18 cellular contexts compared by ENCODE assay signal in the genomic region with DNA sequence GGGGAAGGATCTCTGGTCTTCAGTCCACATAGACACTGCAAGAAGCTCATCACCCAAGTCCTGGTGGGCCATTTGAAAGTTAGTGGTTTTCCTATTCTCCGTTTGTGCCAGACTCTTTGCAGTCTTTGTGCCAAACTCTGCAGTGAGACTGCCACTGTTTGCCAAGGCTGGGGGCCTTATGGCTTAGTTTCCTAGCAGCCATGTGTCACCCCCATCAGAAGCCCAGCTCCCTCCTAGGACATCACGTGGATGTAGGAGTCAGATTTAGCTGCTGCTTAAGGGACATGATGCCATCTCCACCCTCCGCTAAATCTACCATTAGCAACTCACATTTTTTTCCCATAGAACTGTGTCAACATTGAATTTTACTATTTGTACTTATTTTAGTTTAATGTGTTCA.
DNase-seq lines count a peak whose midpoint lies in the region; TF ChIP-seq lines count a peak whose summit lies in the region.
"Had no signal": no experiment of that assay in that cellular context is flagged by ENCODE, and none has a peak within 500 bp of the region (broad histone marks: within the 10 kb centered on the region; RNA-seq: fewer than 3 reads in every experiment).

No MANE protein-coding gene starts in this region.

- peak overlapping the region in 13 of 59 donors; percentile 3 to 83 (median 37) for H3K27ac ChIP-seq in dorsolateral prefrontal cortex
- H3K27ac ChIP-seq: BLaER1, KMS-11, RWPE1 had no signal

- peaks cover 0 to 5% (median 0%) of the 10 kb centered on the region in 45 donors for H3K27me3 ChIP-seq in dorsolateral prefrontal cortex
- H3K27me3 ChIP-seq: BLaER1 had no signal

- DNase-seq in Ammon's horn (ENCODE audit: low spot score) (peak; percentile 41), NCI-H446 treated with DMSO at 0.1 percent for 48 hours (lab: John Stamatoyannopoulos, UW) (peak; percentile 82), dorsolateral prefrontal cortex (peak in 7 of 10 donors; percentile 16 to 66 (median 41)), occipital lobe (lab: John Stamatoyannopoulos, UW) (peak; percentile 40), NCI-H187 (lab: John Stamatoyannopoulos, UW) (no peak), NCI-H1417 (lab: John Stamatoyannopoulos, UW) (no peak), HUDEP-2 (lab: John Stamatoyannopoulos, UW; ENCODE audit: unreplicated experiment in 76 of 76) (no peak)
- DNase-seq: CD4-positive, CD25-positive, alpha-beta regulatory T cell; DMS53; NCI-H1048; NCI-H1417 treated with DMSO at 0.1 percent for 48 hours; NCI-H187 treated with DMSO at 0.1 percent for 48 hours; NCI-H2107; NCI-H82; SHP77 had no signal

- intact Hi-C loops in dorsolateral prefrontal cortex (cut with DNase I): no loop called here

- TF ChIP-seq CTCF in dorsolateral prefrontal cortex (IDR thresholded peaks at IDR 0.05 in 54 of 56, conservative IDR thresholded peaks at IDR 0.05 in 2 of 56; ENCODE audit: low read depth in 1 of 56, partially characterized antibody in 56 of 56): no peak

- H3K4me3 ChIP-seq in dorsolateral prefrontal cortex: peak overlapping the region in 1 of 59 donors; percentile 8
- H3K4me3 ChIP-seq: BLaER1 had no signal

Comparison
In these comparisons a context has a peak if more than half of its experiments do, and no peak if none do; other contexts are left out.
1. DNase-seq: peak in Ammon's horn (single experiment), NCI-H446 treated with DMSO at 0.1 percent for 48 hours (single experiment), dorsolateral prefrontal cortex (7 of 10) and occipital lobe (single experiment); none in NCI-H187 (0 of 2), NCI-H1417 (0 of 3) and HUDEP-2 (0 of 76).